In genomic region chr19:55385749-55386514, GRCh38 we compare ENCODE assay signal across 1 cellular context.
TF ChIP-seq lines count a peak whose summit lies in the region.

Gene RPL28 (plus strand): TSS chr19:55385932. CDS start chr19:55386358, 426 bp downstream.

TF ChIP-seq in HepG2, 621 proteins besides CTCF, POLR2A, EP300 and RAD21 (continued from another document and continues in another):
- TF ChIP-seq MEF2D (CRISPR knock-in tag; IDR thresholded peaks at IDR 0.05) (peak; percentile 55; the same call in 1 of the 2 replicates), SKI (IDR thresholded peaks at IDR 0.05; ENCODE audit: partially characterized antibody) (no peak), TRIM24 (CRISPR knock-in tag; IDR thresholded peaks at IDR 0.05) (no peak), FOXO1 (CRISPR knock-in tag; IDR thresholded peaks at IDR 0.05) (0 out of 2 replicates have a peak, but pooled peaks have one; percentile 11), RERE (CRISPR knock-in tag; IDR thresholded peaks at IDR 0.05; ENCODE audit: low read depth) (no peak), PAWR (CRISPR knock-in tag; IDR thresholded peaks at IDR 0.05; ENCODE audit: borderline replicate concordance) (no peak), CREB1 (IDR thresholded peaks at IDR 0.05) (peak; percentile 82), CREB1 (CRISPR knock-in tag; IDR thresholded peaks at IDR 0.05) (peak; percentile 93), ZBTB37 (CRISPR knock-in tag; IDR thresholded peaks at IDR 0.05) (no peak), KLF11 (CRISPR knock-in tag; IDR thresholded peaks at IDR 0.05) (no peak; the same call in 1 of the 2 replicates), ZNF672 (CRISPR knock-in tag; IDR thresholded peaks at IDR 0.05) (0 out of 2 replicates have a peak, but pooled peaks have one; percentile 56), SMC3 (IDR thresholded peaks at IDR 0.05; ENCODE audit: low read length) (no peak), ZNF878 (CRISPR knock-in tag; IDR thresholded peaks at IDR 0.05) (no peak), NFE2L1 (CRISPR knock-in tag; IDR thresholded peaks at IDR 0.05; ENCODE audit: borderline replicate concordance) (no peak; the same call in 1 of the 2 replicates), MTF1 (CRISPR knock-in tag; IDR thresholded peaks at IDR 0.05) (peak; percentile 29; the same call in 1 of the 2 replicates), ZBTB10 (CRISPR knock-in tag; IDR thresholded peaks at IDR 0.05; ENCODE audit: borderline replicate concordance) (0 out of 2 replicates have a peak, but pooled peaks have one; percentile 57), HBP1 (CRISPR knock-in tag; IDR thresholded peaks at IDR 0.05; ENCODE audit: low read depth) (peak; percentile 88; the same call in 1 of the 2 replicates), ZNF30 (CRISPR knock-in tag; IDR thresholded peaks at IDR 0.05) (no peak), HIVEP1 (CRISPR knock-in tag; IDR thresholded peaks at IDR 0.05) (0 out of 2 replicates have a peak, but pooled peaks have one; percentile 48), RFX5 (IDR thresholded peaks at IDR 0.05; ENCODE audit: low read depth, low read length) (no peak), STAG1 (CRISPR knock-in tag; IDR thresholded peaks at IDR 0.05) (peak; percentile 5; the same call in 1 of the 2 replicates), DMTF1 (CRISPR knock-in tag; IDR thresholded peaks at IDR 0.05) (0 out of 2 replicates have a peak, but pooled peaks have one; percentile 24), ZNF3 (CRISPR knock-in tag; IDR thresholded peaks at IDR 0.05) (no peak), KLF6 (CRISPR knock-in tag; IDR thresholded peaks at IDR 0.05) (peak; percentile 97), ZNF629 (CRISPR knock-in tag; conservative IDR thresholded peaks at IDR 0.05) (no peak; the same call in 1 of the 2 replicates), ZNF496 (CRISPR knock-in tag; IDR thresholded peaks at IDR 0.05; ENCODE audit: insufficient replicate concordance) (no peak), ATF6 (CRISPR knock-in tag; conservative IDR thresholded peaks at IDR 0.05) (0 out of 2 replicates have a peak, but pooled peaks have one; percentile 57), PHB2 (IDR thresholded peaks at IDR 0.05; ENCODE audit: partially characterized antibody) (no peak), RXRB (CRISPR knock-in tag; IDR thresholded peaks at IDR 0.05; ENCODE audit: borderline replicate concordance) (peak; percentile 72), CENPX (CRISPR knock-in tag; IDR thresholded peaks at IDR 0.05) (no peak), ZFP41 (CRISPR knock-in tag; IDR thresholded peaks at IDR 0.05; ENCODE audit: borderline replicate concordance) (0 out of 2 replicates have a peak, but pooled peaks have one; percentile 67), TGIF2 (CRISPR knock-in tag; IDR thresholded peaks at IDR 0.05) (peak; percentile 61; the same call in 1 of the 2 replicates), KDM2A (CRISPR knock-in tag; IDR thresholded peaks at IDR 0.05; ENCODE audit: borderline replicate concordance, low read depth) (peak; percentile 94), CREM (IDR thresholded peaks at IDR 0.05) (peak; percentile 88), CREM (CRISPR knock-in tag; IDR thresholded peaks at IDR 0.05) (no peak), ZNF782 (CRISPR knock-in tag; IDR thresholded peaks at IDR 0.05; ENCODE audit: borderline replicate concordance) (peak; percentile 79; the same call in 1 of the 2 replicates), TSC22D2 (CRISPR knock-in tag; IDR thresholded peaks at IDR 0.05; ENCODE audit: borderline replicate concordance) (peak; percentile 84), ZNF687 (CRISPR knock-in tag; IDR thresholded peaks at IDR 0.05) (peak; percentile 71)
